Comparison of ENCODE assay signal across 10 cellular contexts in the genomic region with DNA sequence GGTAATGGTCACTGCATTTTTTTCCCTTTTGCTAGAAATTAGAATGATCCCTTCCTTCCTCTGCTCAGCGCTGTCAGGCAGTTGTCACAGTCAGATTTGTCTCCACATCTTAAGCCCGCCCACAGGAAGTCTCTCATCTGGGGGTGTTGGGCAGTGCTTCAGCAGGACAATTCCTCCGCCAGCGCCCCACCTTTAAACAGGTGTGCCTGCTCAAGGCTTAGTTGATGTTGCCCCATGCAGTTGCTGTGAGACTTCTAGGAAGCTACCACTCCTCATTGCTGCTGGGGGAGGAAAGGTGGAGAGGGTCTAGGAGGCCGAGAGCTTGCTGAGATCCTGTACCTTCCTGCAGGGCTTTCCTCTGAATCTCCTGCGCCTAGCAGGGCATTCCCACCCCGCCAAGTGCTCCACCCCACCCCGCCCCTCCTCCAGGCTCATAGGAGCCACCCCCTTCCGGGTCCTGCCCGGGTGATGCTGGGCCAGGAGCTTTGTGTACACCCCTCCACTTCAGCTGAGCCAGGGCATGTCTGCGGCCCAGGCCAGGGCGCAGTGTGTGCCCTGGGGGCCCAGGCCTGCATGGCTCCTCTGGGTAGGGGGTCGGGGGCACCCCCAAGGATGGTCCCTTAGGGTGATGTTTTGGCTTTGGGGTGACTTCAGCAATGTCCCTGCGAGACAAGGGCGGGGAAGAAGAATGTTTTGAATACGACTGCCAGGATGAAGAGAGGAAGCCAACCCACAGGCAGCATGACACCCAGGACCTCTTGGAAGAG.
DNase-seq lines count a peak whose midpoint lies in the region; ATAC-seq and TF ChIP-seq lines count a peak whose summit lies in the region.
"Had no signal": no experiment of that assay in that cellular context is flagged by ENCODE, and none has a peak within 500 bp of the region (broad histone marks: within the 10 kb centered on the region; RNA-seq: fewer than 3 reads in every experiment).

No MANE protein-coding gene starts in this region.

- peak; percentile 82 for ATAC-seq in GM21423 (IDR thresholded peaks at IDR 0.05; ENCODE audit: unreplicated experiment)
- ATAC-seq in psoas muscle = peak; percentile 25 to 68 (median 52)

- H3K4me2 ChIP-seq in MM.1S (ENCODE audit: low read depth, low read length) = peak overlapping the region; percentile 76
- H3K4me2 ChIP-seq: KMS-11 had no signal

- peak overlapping the region; percentile 29; the same call in 1 of the 2 replicates for H2AFZ ChIP-seq in MM.1S (ENCODE audit: low read length)

- H3K27me3 ChIP-seq in MM.1S (replicated peaks; ENCODE audit: insufficient read depth, low read length) (no peaks in the 10 kb centered on the region), psoas muscle (ENCODE audit: insufficient read depth in 3 of 3, low read length in 2 of 3) (no peaks in the 10 kb centered on the region)
- H3K27me3 ChIP-seq: ovary had no signal

- H3K4me1 ChIP-seq in MM.1S (ENCODE audit: low read length) (peaks cover 13% of the 10 kb centered on the region; the same call in 1 of the 2 replicates), psoas muscle (peaks cover 55% of the 10 kb centered on the region)

- DNase-seq in DMS153 (lab: John Stamatoyannopoulos, UW) (peak; percentile 48), MM.1S (peak; percentile 88), germinal center (ENCODE audit: low spot score) (peak; percentile 21), psoas muscle (peak; percentile 37 to 50), OCI-M2 (lab: John Stamatoyannopoulos, UW; ENCODE audit: unreplicated experiment) (no peak), SIG-M5 treated with dmso at 0.1 percent for 504 hours (lab: John Stamatoyannopoulos, UW; ENCODE audit: unreplicated experiment) (no peak)
- DNase-seq in activated T-cell treated with anti-CD3 and anti-CD28 coated beads, Interleukin-2, amount 50 U/mL, for 1 hour = peak; percentile 31

- peaks cover 68% of the 10 kb centered on the region for H3K79me2 ChIP-seq in MM.1S (ENCODE audit: low read length)

- intact Hi-C loops in psoas muscle (cut with DNase I) = no loop called here

- TF ChIP-seq CTCF in MM.1S (IDR thresholded peaks at IDR 0.05; ENCODE audit: low read length) (no peak), psoas muscle (IDR thresholded peaks at IDR 0.05) (no peak)

- peak overlapping the region; percentile 43 for H3K4me3 ChIP-seq in MM.1S (ENCODE audit: low read length)
- H3K4me3 ChIP-seq in psoas muscle = no peak overlapping the region
- H3K4me3 ChIP-seq: ovary had no signal

- H3K27ac ChIP-seq in MM.1S (ENCODE audit: low read length) (peak overlapping the region; percentile 50; the same call in 1 of the 2 replicates), psoas muscle (peak overlapping the region; percentile 39)
- H3K27ac ChIP-seq: KMS-11, ovary had no signal

- H4K20me1 ChIP-seq in MM.1S (ENCODE audit: insufficient read depth, low read length) = no peaks in the 10 kb centered on the region

- H3K9me3 ChIP-seq in MM.1S (replicated peaks; ENCODE audit: insufficient read depth, low read length) = no peaks in the 10 kb centered on the region
- H3K9me3 ChIP-seq in psoas muscle = no peaks in the 10 kb centered on the region
- H3K9me3 ChIP-seq: ovary had no signal

- WGBS in psoas muscle, 3 donors = 39 to 45% (median 40%) methylated on average over 15 to 16 of the region's 16 CpGs

- H3K9me2 ChIP-seq in MM.1S (replicated peaks; ENCODE audit: insufficient read depth, low read length) = no peaks in the 10 kb centered on the region

- H3K9ac ChIP-seq in MM.1S (ENCODE audit: low read length) = peak overlapping the region; percentile 7; the same call in 1 of the 2 replicates
- H3K9ac ChIP-seq: KMS-11 had no signal

- H3K36me3 ChIP-seq in MM.1S (replicated peaks; ENCODE audit: insufficient read depth, low read length) (no peaks in the 10 kb centered on the region; the same call in 1 of the 2 replicates), psoas muscle (ENCODE audit: insufficient read depth in 1 of 2, low read depth in 1 of 2) (no peaks in the 10 kb centered on the region)
- H3K36me3 ChIP-seq: ovary had no signal

- H3F3A ChIP-seq in MM.1S (ENCODE audit: insufficient read depth, low read length) = peaks cover 7% of the 10 kb centered on the region

Comparison
In these comparisons a context has a peak if more than half of its experiments do, and no peak if none do; other contexts are left out.
1. DNase-seq: peak in DMS153 (single experiment), MM.1S (single experiment), activated T-cell treated with anti-CD3 and anti-CD28 coated beads, Interleukin-2, amount 50 U/mL, for 1 hour (single experiment), germinal center (single experiment) and psoas muscle (2 of 2); none in OCI-M2 (single experiment) and SIG-M5 treated with dmso at 0.1 percent for 504 hours (single experiment).